1 cellular context compared by ENCODE assay signal in the genomic region with DNA sequence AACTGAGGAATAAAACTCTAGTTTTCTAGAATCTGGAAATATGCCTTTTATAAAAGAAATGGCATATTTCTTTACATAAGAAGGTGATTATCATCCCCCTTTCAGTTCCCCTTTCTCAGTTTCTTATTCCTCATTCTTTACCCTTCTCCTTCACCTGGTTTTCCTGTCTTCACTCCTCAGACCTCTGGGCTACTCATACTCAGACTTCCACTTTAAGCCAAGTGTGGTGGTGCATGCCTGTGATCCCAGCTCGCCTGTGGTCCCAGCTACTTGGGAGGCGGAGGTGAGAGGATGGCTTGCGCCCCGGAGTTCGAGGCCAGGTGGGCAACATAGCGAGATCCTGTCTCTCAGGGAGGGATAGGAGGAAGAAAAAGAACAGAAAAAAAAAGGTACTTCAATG.
TF ChIP-seq lines count a peak whose summit lies in the region.

No MANE protein-coding gene starts in this region.

TF ChIP-seq in A549, 52 proteins besides CTCF, POLR2A, EP300 and RAD21 (continued from another document):
- TF ChIP-seq ESRRA (IDR thresholded peaks at IDR 0.05; ENCODE audit: borderline replicate concordance, low read length) (no peak), TP53 (CRISPR knock-in tag; IDR thresholded peaks at IDR 0.05) (no peak), SREBF2 (IDR thresholded peaks at IDR 0.05) (no peak), NPAS2 (CRISPR knock-in tag; IDR thresholded peaks at IDR 0.05; ENCODE audit: borderline replicate concordance) (no peak)
